ENCODE assay signal across 9 cellular contexts in the genomic region with DNA sequence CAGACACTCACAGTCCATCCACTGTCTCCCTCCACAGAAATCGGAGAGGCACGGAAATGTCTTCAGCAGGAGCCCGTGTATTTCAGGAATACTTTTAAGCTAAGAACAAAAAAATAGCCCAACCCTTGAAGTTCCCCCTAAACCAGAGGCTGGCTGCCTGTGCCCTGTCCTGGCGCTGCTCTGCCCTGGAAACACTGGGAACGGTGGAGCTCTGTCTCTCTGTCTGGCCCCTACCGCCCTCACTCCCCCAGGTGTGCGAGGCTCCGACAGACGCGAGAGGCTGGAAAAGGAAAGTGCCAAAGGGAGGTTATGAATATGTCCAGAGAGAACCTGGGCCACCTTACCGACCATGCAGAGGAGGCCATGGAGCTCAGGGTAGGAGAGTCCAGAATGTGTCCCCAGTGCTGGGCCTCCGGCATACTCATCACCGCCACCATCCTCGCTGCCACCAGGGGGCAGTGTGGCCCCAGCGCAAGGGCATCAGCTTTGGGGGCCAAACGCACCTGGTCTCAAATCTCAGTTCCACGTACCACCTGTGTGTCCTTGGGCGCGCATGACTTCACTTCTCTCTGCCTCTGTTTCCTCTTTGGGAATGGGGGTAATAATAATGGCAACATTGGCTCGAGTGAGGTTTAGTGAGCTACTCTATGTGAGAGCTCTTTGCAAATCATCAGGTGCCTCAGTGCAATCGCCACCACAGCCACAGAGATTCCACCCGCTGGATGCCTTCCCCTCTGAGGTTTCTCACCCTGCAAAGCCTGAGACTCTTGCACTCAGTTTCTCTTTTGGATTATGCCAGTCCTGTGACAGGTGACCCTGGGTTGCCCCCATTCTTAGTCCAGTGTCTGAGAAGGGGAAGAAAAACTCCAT. TPM values are rescaled to one million over a fixed set of nuclear protein-coding genes. Genes with fewer than 3 reads are reported as not detected.
DNase-seq lines count a peak whose midpoint lies in the region; ATAC-seq and TF ChIP-seq lines count a peak whose summit lies in the region.
"Had no signal": no experiment of that assay in that cellular context is flagged by ENCODE, and none has a peak within 500 bp of the region (broad histone marks: within the 10 kb centered on the region; RNA-seq: fewer than 3 reads in every experiment).

No MANE protein-coding gene starts in this region.

- DNase-seq in Calu3 (peak; percentile 80), HEK293T (ENCODE audit: extremely low spot score) (peak; percentile 82), T follicular helper cell (ENCODE audit: low read depth) (peak; percentile 68), hypothalamus (lab: John Stamatoyannopoulos, UW) (peak in 33 of 51 donors; percentile 7 to 74 (median 26)), spleen (peak; percentile 91)
- DNase-seq in activated naive CD8-positive, alpha-beta T cell treated with anti-CD3 and anti-CD28 coated beads, Interleukin-2, amount 10 ng/mL, durations not matched to agents 7 days and 5 days = peak; percentile 90

- BruUV-seq in Calu3 (replicated peaks; lab: Mats Ljungman, UMichigan) = no TSS peak

- intact Hi-C loops in Calu3 (cut with micrococcal nuclease; ENCODE audit: unreplicated experiment) = loop anchor here (2.0 to 5.0 kb wide), 2 partner anchors 118 to 208 kb away; no protein-coding TSS in a partner anchor
- intact Hi-C loops in spleen (cut with DNase I; ENCODE audit: low total_unique reads) = loop anchor here (5.0 to 10.0 kb wide), 3 partner anchors 67 to 216 kb away; partner anchors contain the start of gene TPBGL

- H3K4me3 Mint-ChIP-seq in Calu3 (ENCODE audit: low read depth, unreplicated experiment) = no peak overlapping the region
- no peak overlapping the region for H3K4me3 Mint-ChIP-seq in activated naive CD8-positive, alpha-beta T cell treated with anti-CD3 and anti-CD28 coated beads, Interleukin-2, amount 10 ng/mL, durations not matched to agents 7 days and 5 days
- H3K4me3 Mint-ChIP-seq: activated naive CD8-positive, alpha-beta T cell had no signal

- no peak overlapping the region for H3K4me3 ChIP-seq in spleen

- no peaks in the 10 kb centered on the region for H3K36me3 ChIP-seq in spleen

- peaks cover 35% of the 10 kb centered on the region for H3K27me3 Mint-ChIP-seq in Calu3 (ENCODE audit: unreplicated experiment)
- peaks cover 24% of the 10 kb centered on the region for H3K27me3 Mint-ChIP-seq in activated naive CD8-positive, alpha-beta T cell treated with anti-CD3 and anti-CD28 coated beads, Interleukin-2, amount 10 ng/mL, durations not matched to agents 7 days and 5 days

- no peaks in the 10 kb centered on the region for H3K9me3 Mint-ChIP-seq in Calu3 (ENCODE audit: low read depth, unreplicated experiment)
- H3K9me3 Mint-ChIP-seq in activated naive CD8-positive, alpha-beta T cell treated with anti-CD3 and anti-CD28 coated beads, Interleukin-2, amount 10 ng/mL, durations not matched to agents 7 days and 5 days = no peaks in the 10 kb centered on the region

- no peak for TF ChIP-seq POLR2A in spleen (IDR thresholded peaks at IDR 0.05)

- CTCF ChIA-PET in Calu3 (lab: Charles Lee) = interaction anchor here (0.7 to 9.9 kb wide), 21 partner anchors 9 to 276 kb away, joined by 3 to 148 read pairs (median 3); partner anchors contain the start of gene NEU3
- CTCF ChIA-PET in HEK293T (lab: Yijun Ruan, JAX) = interaction anchor here (0.6 to 10.0 kb wide), 33 partner anchors 9 to 210 kb away, joined by 3 to 174 read pairs (median 5); partner anchors contain the start of genes SLCO2B1 and TPBGL

- peak; percentile 41 for ATAC-seq in activated naive CD8-positive, alpha-beta T cell treated with anti-CD3 and anti-CD28 coated beads, Interleukin-2, amount 10 ng/mL, durations not matched to agents 7 days and 5 days (ENCODE audit: low read depth)
- ATAC-seq in GM18519 (IDR thresholded peaks at IDR 0.05; ENCODE audit: low FRiP score, unreplicated experiment) (no peak), GM18867 (IDR thresholded peaks at IDR 0.05; ENCODE audit: unreplicated experiment) (no peak)

- H3K9me3 ChIP-seq in spleen = no peaks in the 10 kb centered on the region

- WGBS in spleen, 5 donors = 30 to 38% (median 35%) methylated on average over 21 to 22 of the region's 22 CpGs

- H3K27me3 ChIP-seq in spleen (replicated peaks in 1 of 7) = peaks cover 0 to 10% (median 0%) of the 10 kb centered on the region in 7 donors

- peaks cover 13% of the 10 kb centered on the region for H3K4me1 Mint-ChIP-seq in Calu3 (ENCODE audit: low read depth, unreplicated experiment)
- H3K4me1 Mint-ChIP-seq in activated naive CD8-positive, alpha-beta T cell treated with anti-CD3 and anti-CD28 coated beads, Interleukin-2, amount 10 ng/mL, durations not matched to agents 7 days and 5 days = peaks cover 42% of the 10 kb centered on the region

- POLR2A ChIA-PET in HEK293T (lab: Yijun Ruan, JAX) = no interaction called here
- POLR2A ChIA-PET in activated naive CD8-positive, alpha-beta T cell treated with anti-CD3 and anti-CD28 coated beads, Interleukin-2, amount 10 ng/mL, durations not matched to agents 7 days and 5 days (lab: Charles Lee) = interaction anchor here (1.2 to 6.3 kb wide), 3 partner anchors 64 to 108 kb away, joined by 3 to 46 read pairs (median 7); no protein-coding TSS in a partner anchor

- no peak overlapping the region for H3K27ac Mint-ChIP-seq in Calu3 (ENCODE audit: unreplicated experiment)
- H3K27ac Mint-ChIP-seq in activated naive CD8-positive, alpha-beta T cell treated with anti-CD3 and anti-CD28 coated beads, Interleukin-2, amount 10 ng/mL, durations not matched to agents 7 days and 5 days = no peak overlapping the region
- H3K27ac Mint-ChIP-seq: activated naive CD8-positive, alpha-beta T cell had no signal

- peak; percentile 90 for TF ChIP-seq CTCF in Calu3 (IDR thresholded peaks at IDR 0.05; ENCODE audit: unreplicated experiment)
- TF ChIP-seq CTCF in spleen (IDR thresholded peaks at IDR 0.05 in 8 of 11, conservative IDR thresholded peaks at IDR 0.05 in 3 of 11) = peak; percentile 50 to 94 (median 92)

- no peak overlapping the region for H3K27ac ChIP-seq in spleen

- H3K36me3 Mint-ChIP-seq in Calu3 (ENCODE audit: insufficient read depth, unreplicated experiment) = no peaks in the 10 kb centered on the region
- H3K36me3 Mint-ChIP-seq in activated naive CD8-positive, alpha-beta T cell treated with anti-CD3 and anti-CD28 coated beads, Interleukin-2, amount 10 ng/mL, durations not matched to agents 7 days and 5 days = no peaks in the 10 kb centered on the region
- H3K36me3 Mint-ChIP-seq: activated naive CD8-positive, alpha-beta T cell had no signal

- peaks cover 12 to 37% (median 27%) of the 10 kb centered on the region in 6 donors for H3K4me1 ChIP-seq in spleen

TF ChIP-seq in HEK293T, 16 proteins besides CTCF, POLR2A, EP300 and RAD21:
- no peak for TF ChIP-seq SP1 (IDR thresholded peaks at IDR 0.05)
- TF ChIP-seq PKNOX1 (IDR thresholded peaks at IDR 0.05) = no peak

RNA-seq across cellular contexts. Expression of gene SLCO2B1, which starts 10.4 kb away (rescaled TPM):
- total RNA-seq in Calu3 (2022) = 0.27 and 0.31 TPM in 2 replicates
- total RNA-seq in activated naive CD8-positive, alpha-beta T cell treated with anti-CD3 and anti-CD28 coated beads, Interleukin-2, amount 10 ng/mL, durations not matched to agents 7 days and 5 days = 1 to 10 TPM; 1.1 to 2.6 TPM
- 100 to 1,000 TPM in 5 of 7 donors, 10 to 100 TPM in 2; 75.1 to 307 (median 181) TPM for total RNA-seq in spleen
- 10 to 100 TPM; 10.2 to 18.4 (median 14.4) TPM for polyA plus RNA-seq in spleen

RNA-seq across cellular contexts. Expression of gene OR2AT4, which starts 43.8 kb away (rescaled TPM):
- total RNA-seq in Calu3 (2022) (not detected in 2 replicates), spleen (not detected)
- total RNA-seq in activated naive CD8-positive, alpha-beta T cell treated with anti-CD3 and anti-CD28 coated beads, Interleukin-2, amount 10 ng/mL, durations not matched to agents 7 days and 5 days = not detected
- not detected for polyA plus RNA-seq in spleen

Comparison
In these comparisons a context has a peak if more than half of its experiments do, and no peak if none do; other contexts are left out.
1. DNase-seq: peak in every context shown above with its lines; median percentile 91 in spleen; 90 in activated naive CD8-positive, alpha-beta T cell treated with anti-CD3 and anti-CD28 coated beads, Interleukin-2, amount 10 ng/mL, durations not matched to agents 7 days and 5 days; 82 in HEK293T; 80 in Calu3; 68 in T follicular helper cell; 26 in hypothalamus.
2. RNA of gene SLCO2B1, which starts 10.4 kb away (total RNA-seq): 75.1 to 307 TPM in spleen; 1.1 to 2.6 TPM in activated naive CD8-positive, alpha-beta T cell treated with anti-CD3 and anti-CD28 coated beads, Interleukin-2, amount 10 ng/mL, durations not matched to agents 7 days and 5 days and 0.27 to 0.31 TPM in Calu3; every median in the first group is over 10 times any median in the second.